Comparison of ENCODE assay signal across 25 cellular contexts in the genomic region with DNA sequence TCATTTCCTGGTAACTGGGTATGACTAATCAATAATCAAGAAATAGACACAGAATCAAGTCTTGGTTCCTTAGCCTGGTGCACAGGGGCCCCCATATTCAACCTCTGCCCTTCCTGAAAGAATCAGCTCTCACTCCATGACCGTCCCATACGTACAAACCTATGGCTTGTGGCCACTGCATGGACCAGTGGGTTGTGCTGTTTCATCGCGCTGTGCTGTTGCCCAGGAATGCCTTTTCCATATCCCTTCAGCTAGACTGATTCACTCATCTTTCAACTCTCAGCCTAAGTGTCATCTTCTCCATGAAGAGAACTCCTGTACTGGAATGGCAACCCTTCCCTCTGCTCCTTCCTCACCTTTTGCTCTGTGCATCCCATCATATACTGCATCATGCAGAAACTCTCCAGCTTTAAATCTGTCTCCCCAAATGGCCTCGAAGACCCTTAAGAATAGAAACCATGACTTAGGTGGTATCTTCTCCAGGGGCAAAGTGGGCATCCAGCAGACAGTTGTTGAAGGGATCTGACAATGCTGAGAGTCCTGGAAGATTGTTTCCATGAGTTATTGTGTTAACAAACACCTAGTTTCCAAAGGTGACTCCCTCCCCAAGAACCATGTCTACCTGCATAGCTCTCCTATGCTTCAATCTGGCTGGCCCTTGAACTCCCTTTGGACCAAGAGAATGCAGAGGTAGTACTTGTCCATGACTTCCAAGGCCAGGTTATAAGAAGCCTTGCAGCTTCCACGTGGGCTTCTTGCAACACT.
"Had no signal": no experiment of that assay in that cellular context is flagged by ENCODE, and none has a peak within 500 bp of the region (broad histone marks: within the 10 kb centered on the region; RNA-seq: fewer than 3 reads in every experiment).

No MANE protein-coding gene starts in this region.

- H3K36me3 ChIP-seq: lower lobe of right lung, ovary, right atrium auricular region, right lobe of liver, stomach, thoracic aorta, tibial artery, upper lobe of right lung had no signal

- DNase-seq: kidney glomerular epithelial cell; left cardiac atrium; left ventricle myocardium superior; lower lobe of right lung; mammary epithelial cell; mesenchymal stem cell; naive B cell; ovary; right lobe of liver; stimulated activated CD4-positive, alpha-beta T cell treated with anti-CD3 and anti-CD28 coated beads, Interleukin-1b, Interleukin-23, amount 100 ng/mL, for 48 hours; stimulated activated CD4-positive, alpha-beta T cell treated with anti-CD3 and anti-CD28 coated beads, Interleukin-2, amount 100 ng/mL, for 48 hours; stimulated activated naive B cell treated with anti-CD40 and anti-IgM and Interleukin-4, amounts not matched to agents 10 μg/mL and 1 μg/mL and 100 μg/mL, for 72 hours; stimulated activated naive CD8-positive, alpha-beta T cell treated with anti-CD3 and anti-CD28 coated beads, Interleukin-15, Interleukin-2, amounts not matched to agents 100 U/mL and 50 U/mL, for 24 hours; stomach; tibial artery; trophoblast cell; upper lobe of right lung had no signal

- H3K27ac ChIP-seq: hepatocyte, lower lobe of right lung, ovary, right atrium auricular region, right lobe of liver, stomach, thoracic aorta, tibial artery, upper lobe of right lung had no signal

- H3K4me3 ChIP-seq: hepatocyte, lower lobe of right lung, ovary, right atrium auricular region, right lobe of liver, smooth muscle cell, stomach, thoracic aorta, tibial artery, upper lobe of right lung had no signal

- H3K27me3 ChIP-seq: hepatocyte, ovary, right atrium auricular region, right lobe of liver, stomach, tibial artery, upper lobe of right lung had no signal

- H2AFZ ChIP-seq: hepatocyte had no signal

- H3K4me1 ChIP-seq: lower lobe of right lung, right atrium auricular region, right lobe of liver, stomach, tibial artery, upper lobe of right lung had no signal

- ATAC-seq: left cardiac atrium; left lobe of liver; left ventricle myocardium superior; natural killer cell treated with Interleukin-12 subunit alpha and Interleukin-12 subunit beta and Interleukin-15 and Interleukin-18, amount 100 ng/mL, for 72 hours; right lobe of liver; stimulated activated naive B cell treated with anti-CD40 and anti-IgM and Interleukin-4, amounts not matched to agents 10 μg/mL and 1 μg/mL and 100 μg/mL, for 72 hours; stimulated activated naive CD8-positive, alpha-beta T cell treated with anti-CD3 and anti-CD28 coated beads, Interleukin-15, Interleukin-2, amounts not matched to agents 100 U/mL and 50 U/mL, for 24 hours; upper lobe of right lung had no signal

- H3K9me3 ChIP-seq: lower lobe of right lung, ovary, right atrium auricular region, right lobe of liver, stomach, thoracic aorta, tibial artery, upper lobe of right lung had no signal

- H3K79me2 ChIP-seq: hepatocyte had no signal

- H3K4me2 ChIP-seq: hepatocyte, smooth muscle cell had no signal

- FAIRE-seq: keratinocyte, urothelium cell line had no signal
